ENCODE assay signal across 8 cellular contexts in the genomic region with DNA sequence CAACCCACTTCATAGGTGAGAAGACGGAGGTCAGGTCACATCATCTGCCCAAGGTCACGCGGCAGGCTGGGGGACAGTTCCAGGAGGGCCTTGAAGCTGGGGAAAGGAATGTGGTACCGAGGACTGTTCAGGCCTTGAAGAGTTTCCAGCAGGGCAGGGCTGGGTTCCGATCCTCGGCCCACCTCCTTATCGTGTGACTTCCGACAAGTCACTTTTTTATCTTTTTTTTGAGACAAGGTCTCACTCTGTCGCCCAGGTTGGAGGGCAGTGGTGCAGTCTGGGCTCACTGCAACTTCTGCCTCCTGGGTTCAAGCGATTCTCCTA. TPM values are rescaled to one million over a fixed set of nuclear protein-coding genes. Genes with fewer than 3 reads are reported as not detected.
DNase-seq lines count a peak whose midpoint lies in the region; ATAC-seq and TF ChIP-seq lines count a peak whose summit lies in the region.

No MANE protein-coding gene starts in this region.

- TF ChIP-seq RAD21 in liver (IDR thresholded peaks at IDR 0.05) = no peak

- H3K27ac ChIP-seq in body of pancreas (peak overlapping the region; percentile 77 to 92 (median 86)), liver (ENCODE audit: low read depth in 1 of 2, low read length in 2 of 2) (peak overlapping the region; percentile 86 to 88), upper lobe of right lung (peak overlapping the region; percentile 81)

- no peak for TF ChIP-seq POLR2A in body of pancreas (IDR thresholded peaks at IDR 0.05)

- intact Hi-C loops in body of pancreas (cut with DNase I) (no loop called here), upper lobe of right lung (cut with DNase I) (no loop called here)

- 11 to 12% methylated on average over 7 to 10 of the region's 10 CpGs for WGBS in body of pancreas, 2 donors
- 12% methylated on average over 10 of the region's 10 CpGs for WGBS in liver

- H3K27me3 ChIP-seq in body of pancreas (no peaks in the 10 kb centered on the region), liver (ENCODE audit: control insufficient read depth in 4 of 4, insufficient read depth in 4 of 4, low read length in 3 of 4) (no peaks in the 10 kb centered on the region), upper lobe of right lung (no peaks in the 10 kb centered on the region)

- ATAC-seq in body of pancreas (peak; percentile 8), upper lobe of right lung (peak; percentile 16)

- H3K36me3 ChIP-seq in body of pancreas (replicated peaks in 1 of 2; ENCODE audit: insufficient read depth in 1 of 2, low read depth in 2 of 2) = no peaks in the 10 kb centered on the region
- no peaks in the 10 kb centered on the region for H3K36me3 ChIP-seq in liver (ENCODE audit: control insufficient read depth in 4 of 4, insufficient read depth in 3 of 4, low read depth in 1 of 4, low read length in 3 of 4)
- H3K36me3 ChIP-seq in upper lobe of right lung = peaks cover 26% of the 10 kb centered on the region

- DNase-seq in stimulated activated CD4-positive, alpha-beta T cell treated with anti-CD3 and anti-CD28 coated beads, Interleukin-12 subunit alpha, Interleukin-12 subunit beta, amount 100 ng/mL, for 4 hours = peak; percentile 15
- no peak for DNase-seq in stimulated activated CD4-positive, alpha-beta T cell treated with anti-CD3 and anti-CD28 coated beads, Interleukin-1b, Interleukin-23, amount 100 ng/mL, for 48 hours
- no peak for DNase-seq in body of pancreas
- DNase-seq in upper lobe of right lung = peak; percentile 71
- no peak for DNase-seq in SHP77 treated with DMSO at 0.1 percent for 48 hours (lab: John Stamatoyannopoulos, UW)
- no peak for DNase-seq in SW480 (ENCODE audit: low spot score)
- DNase-seq in COR-L47 (lab: John Stamatoyannopoulos, UW) = no peak

- H3K4me1 ChIP-seq in body of pancreas = peaks cover 36% of the 10 kb centered on the region
- H3K4me1 ChIP-seq in liver (ENCODE audit: control insufficient read depth in 4 of 4, insufficient read depth in 4 of 4, low read length in 3 of 4) = peaks cover 19 to 44% (median 34%) of the 10 kb centered on the region in 4 donors
- H3K4me1 ChIP-seq in upper lobe of right lung = peaks cover 25% of the 10 kb centered on the region

- no peak for TF ChIP-seq CTCF in body of pancreas (IDR thresholded peaks at IDR 0.05)
- no peak for TF ChIP-seq CTCF in liver (IDR thresholded peaks at IDR 0.05; ENCODE audit: low read depth, low read length, missing input control)
- TF ChIP-seq CTCF in upper lobe of right lung (IDR thresholded peaks at IDR 0.05) = no peak

- H3K9me3 ChIP-seq in body of pancreas = no peaks in the 10 kb centered on the region
- no peaks in the 10 kb centered on the region for H3K9me3 ChIP-seq in liver (ENCODE audit: control insufficient read depth in 4 of 4, low read length in 3 of 4)
- H3K9me3 ChIP-seq in upper lobe of right lung = no peaks in the 10 kb centered on the region

- peak overlapping the region; percentile 85 to 97 for H3K9ac ChIP-seq in liver (ENCODE audit: low read depth in 1 of 2, low read length in 2 of 2)

- peak overlapping the region; percentile 60 to 72 for H3K4me3 ChIP-seq in body of pancreas
- H3K4me3 ChIP-seq in liver (ENCODE audit: low read depth in 1 of 3, low read length in 3 of 3) = peak overlapping the region; percentile 60 to 96 (median 86)
- peak overlapping the region; percentile 74 for H3K4me3 ChIP-seq in upper lobe of right lung

TF ChIP-seq in liver, 16 proteins besides CTCF, POLR2A, EP300 and RAD21:
- TF ChIP-seq RXRA (IDR thresholded peaks at IDR 0.05) = no peak
- TF ChIP-seq TAF1 (conservative IDR thresholded peaks at IDR 0.05) = no peak
- no peak for TF ChIP-seq FOXA1 (IDR thresholded peaks at IDR 0.05)
- no peak for TF ChIP-seq EGR1 (IDR thresholded peaks at IDR 0.05; ENCODE audit: low read depth in 2 of 2)
- TF ChIP-seq, protein P1, sequence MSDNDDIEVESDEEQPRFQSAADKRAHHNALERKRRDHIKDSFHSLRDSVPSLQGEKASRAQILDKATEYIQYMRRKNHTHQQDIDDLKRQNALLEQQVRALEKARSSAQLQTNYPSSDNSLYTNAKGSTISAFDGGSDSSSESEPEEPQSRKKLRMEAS (IDR thresholded peaks at IDR 0.05) = no peak
- TF ChIP-seq SP1 (IDR thresholded peaks at IDR 0.05) = no peak
- TF ChIP-seq HNF4G (IDR thresholded peaks at IDR 0.05) = no peak
- no peak for TF ChIP-seq FOXA2 (IDR thresholded peaks at IDR 0.05)

RNA-seq across cellular contexts. Expression of a gene that starts 0.6 kb away (rescaled TPM):
- 100 to 1,000 TPM; 108 to 109 TPM for total RNA-seq in body of pancreas
- total RNA-seq in liver = 10 to 100 TPM; 61.2 to 89.8 TPM
- 100 to 1,000 TPM; 122 to 148 TPM for polyA plus RNA-seq in liver
- 118 TPM for total RNA-seq in upper lobe of right lung

RNA-seq across cellular contexts. Expression of a gene that starts 7.7 kb away (rescaled TPM):
- 100 to 1,000 TPM; 488 to 798 TPM for total RNA-seq in body of pancreas
- 10 to 100 TPM; 32.2 to 96.1 TPM for total RNA-seq in liver
- polyA plus RNA-seq in liver = 10 to 100 TPM; 42.6 to 46.4 TPM
- 216 TPM for total RNA-seq in upper lobe of right lung

RNA-seq across cellular contexts. Expression of a gene that starts 21.0 kb away (rescaled TPM):
- total RNA-seq in body of pancreas (10 to 100 TPM; 15.2 to 18.4 TPM), liver (1 to 10 TPM; 3.3 to 7.1 TPM), upper lobe of right lung (95.9 TPM)
- 1 to 10 TPM; 1.6 to 3.6 TPM for polyA plus RNA-seq in liver

RNA-seq across cellular contexts. Expression of a gene that starts 27.2 kb away (rescaled TPM):
- total RNA-seq in body of pancreas (10 to 100 TPM; 33.9 to 40.5 TPM), liver (10 to 100 TPM; 16.5 to 19.1 TPM), upper lobe of right lung (79.5 TPM)
- 10 to 100 TPM in 1 of 2 donors, 1 to 10 TPM in 1; 9.2 to 13.6 TPM for polyA plus RNA-seq in liver

Comparison
In these comparisons a context has a peak if more than half of its experiments do, and no peak if none do; other contexts are left out.
1. DNase-seq: peak in stimulated activated CD4-positive, alpha-beta T cell treated with anti-CD3 and anti-CD28 coated beads, Interleukin-12 subunit alpha, Interleukin-12 subunit beta, amount 100 ng/mL, for 4 hours (single experiment) and upper lobe of right lung (single experiment); none in stimulated activated CD4-positive, alpha-beta T cell treated with anti-CD3 and anti-CD28 coated beads, Interleukin-1b, Interleukin-23, amount 100 ng/mL, for 48 hours (single experiment), body of pancreas (0 of 4), SHP77 treated with DMSO at 0.1 percent for 48 hours (single experiment), SW480 (single experiment) and COR-L47 (single experiment).
2. Peak in every context shown above with its lines, with median percentiles within 50 percentile points of each other: H3K27ac ChIP-seq and H3K4me3 ChIP-seq.